ENCODE assay signal across 23 cellular contexts in genomic region chr3:144444546-144444945, GRCh38.
"Had no signal": no experiment of that assay in that cellular context is flagged by ENCODE, and none has a peak within 500 bp of the region (broad histone marks: within the 10 kb centered on the region; RNA-seq: fewer than 3 reads in every experiment).

No MANE protein-coding gene starts in this region.

- DNase-seq: dermis blood vessel endothelial cell; effector CD4-positive, alpha-beta T cell; effector memory CD4-positive, alpha-beta T cell; foreskin keratinocyte; heart left ventricle; hypothalamus; immature natural killer cell; islet precursor cell; kidney; kidney glomerular epithelial cell; left cardiac atrium; left lung; left ventricle myocardium superior; lower lobe of right lung; mesenchymal stem cell; mucosa of descending colon; naive B cell had no signal

- H3K36me3 ChIP-seq: esophagus muscularis mucosa, gastroesophageal sphincter, heart left ventricle, left lung, lower lobe of right lung had no signal

- H3K9me3 ChIP-seq: esophagus muscularis mucosa, gastroesophageal sphincter, heart left ventricle, left lung, lower lobe of right lung, mucosa of descending colon had no signal

- H3K27ac ChIP-seq: coronary artery, esophagus muscularis mucosa, foreskin keratinocyte, gastroesophageal sphincter, heart left ventricle, hepatocyte, left lung, lower lobe of right lung had no signal

- H2AFZ ChIP-seq: hepatocyte had no signal

- H3K4me1 ChIP-seq: esophagus muscularis mucosa, foreskin keratinocyte, gastroesophageal sphincter, heart left ventricle, left lung, lower lobe of right lung had no signal

- H3K4me2 ChIP-seq: hepatocyte had no signal

- H3K27me3 ChIP-seq: dorsolateral prefrontal cortex, esophagus muscularis mucosa, foreskin keratinocyte, gastroesophageal sphincter, heart left ventricle, hepatocyte, left lung had no signal

- H3K4me3 ChIP-seq: coronary artery, dorsolateral prefrontal cortex, esophagus muscularis mucosa, gastroesophageal sphincter, heart left ventricle, hepatocyte, left lung, lower lobe of right lung, mucosa of descending colon had no signal

- H3K27ac Mint-ChIP-seq: immature natural killer cell, mesothelial cell of epicardium had no signal

- H3K4me1 Mint-ChIP-seq: immature natural killer cell, naive B cell had no signal

- H3K9me3 Mint-ChIP-seq: mesothelial cell of epicardium, naive B cell had no signal

- ATAC-seq: foreskin keratinocyte, gastroesophageal sphincter, heart left ventricle, left cardiac atrium, left lung, left ventricle myocardium superior, lower lobe of right lung, mucosa of descending colon had no signal

- H3K79me2 ChIP-seq: hepatocyte had no signal

- H3K36me3 Mint-ChIP-seq: immature natural killer cell, mesothelial cell of epicardium, naive B cell had no signal

- H3K4me3 Mint-ChIP-seq: immature natural killer cell, mesothelial cell of epicardium, naive B cell had no signal

- H3K27me3 Mint-ChIP-seq: naive B cell had no signal
